In the genomic region with DNA sequence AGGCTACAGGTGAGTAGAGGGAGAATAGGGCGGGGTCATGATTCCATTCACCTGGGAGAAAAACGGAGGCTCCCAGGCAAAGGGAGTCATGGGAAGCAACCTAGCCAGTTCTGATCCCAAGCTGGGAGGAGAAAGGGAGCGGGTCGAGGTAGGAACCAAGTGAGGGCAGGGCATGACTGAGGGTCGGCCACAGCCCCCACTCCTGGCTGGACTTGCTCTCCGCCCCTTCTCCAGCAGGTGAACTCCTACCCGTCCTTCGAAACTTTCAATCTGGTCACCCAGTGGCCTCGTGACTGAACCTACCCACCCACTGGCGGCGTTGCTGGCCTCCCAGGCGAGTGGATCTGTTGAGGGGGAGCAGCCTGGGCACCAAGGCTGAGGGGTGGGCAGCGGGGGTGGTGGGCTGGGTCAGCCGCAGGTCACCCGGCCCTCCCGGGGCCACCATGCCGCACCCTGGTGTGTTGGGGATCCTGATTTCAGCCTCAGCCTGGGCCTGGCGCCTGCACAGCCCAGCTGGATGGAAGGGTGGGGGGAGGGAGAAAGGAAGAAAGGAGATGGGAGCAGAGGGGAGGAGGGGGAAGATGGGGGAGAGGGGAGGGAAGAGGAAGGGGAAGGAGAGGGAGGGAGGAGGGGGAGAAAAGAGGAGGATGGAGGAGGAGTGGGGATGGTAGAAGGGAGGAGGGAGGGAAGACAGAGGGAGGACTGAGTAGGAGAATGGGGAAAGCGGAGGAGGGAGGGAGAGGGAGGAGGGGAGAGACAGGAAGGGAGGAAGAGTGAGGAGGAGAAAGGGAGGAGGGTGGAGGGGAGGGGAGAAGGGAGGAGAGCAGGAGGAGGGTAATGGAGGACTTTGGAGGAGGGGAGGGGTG, we compare ENCODE assay signal across 7 cellular contexts. TPM values are rescaled to one million over a fixed set of nuclear protein-coding genes. Genes with fewer than 3 reads are reported as not detected.
DNase-seq lines count a peak whose midpoint lies in the region; ATAC-seq and TF ChIP-seq lines count a peak whose summit lies in the region.
"Not testable (repeated sequence)": the region's sequence is repeated elsewhere in the genome, so short reads cannot be mapped to it uniquely, and the experiment has no call there.

No MANE protein-coding gene starts in this region.

- peak overlapping the region in 4 of 7 donors; percentile 50 to 84 (median 56) for H3K4me3 Mint-ChIP-seq in CD8-positive, alpha-beta memory T cell
- H3K4me3 Mint-ChIP-seq in activated T-cell treated with anti-CD3 and anti-CD28 coated beads, Interleukin-2, amount 50 U/mL, for 4 hours: peak overlapping the region; percentile 31
- H3K4me3 Mint-ChIP-seq in endodermal cell (peak overlapping the region; percentile 36), nephron (peak overlapping the region; percentile 67 to 68 (median 67)), progenitor cell of endocrine pancreas (ENCODE audit: low read depth) (peak overlapping the region; percentile 59)

- WGBS in endodermal cell (ENCODE audit: insufficient coverage in 1 of 2, insufficient read length in 1 of 2), 2 experiments: 56 to 65% methylated on average over 5 to 19 of the region's 19 CpGs

- TF ChIP-seq CTCF in HCT116 (IDR thresholded peaks at IDR 0.05 in 2 of 3, conservative IDR thresholded peaks at IDR 0.05 in 1 of 3; ENCODE audit: borderline replicate concordance in 1 of 3, insufficient read depth in 1 of 3, low read depth in 2 of 3, low read length in 2 of 3); endodermal cell (conservative IDR thresholded peaks at IDR 0.05); nephron (IDR thresholded peaks at IDR 0.05; ENCODE audit: unreplicated experiment in 3 of 3); progenitor cell of endocrine pancreas (IDR thresholded peaks at IDR 0.05; ENCODE audit: unreplicated experiment): not testable (repeated sequence)

- intact Hi-C loops in HCT116 (cut with micrococcal nuclease): not testable (repeated sequence)

- H3K9ac ChIP-seq in HCT116 (ENCODE audit: low read length); endodermal cell (ENCODE audit: extremely low read depth, low read length, poor library complexity, severe bottlenecking): not testable (repeated sequence)

- not testable (repeated sequence) for H4K20me1 ChIP-seq in HCT116 (ENCODE audit: insufficient read depth)

- not testable (repeated sequence) for H3K27ac ChIP-seq in CD8-positive, alpha-beta memory T cell (ENCODE audit: low read depth, low read length); HCT116 (ENCODE audit: low read depth, low read length); endodermal cell (ENCODE audit: low read depth, low read length)

- not testable (repeated sequence) for H3K79me2 ChIP-seq in HCT116 (ENCODE audit: insufficient read depth, low read length)

- not testable (repeated sequence) for TF ChIP-seq POLR2A in HCT116 (IDR thresholded peaks at IDR 0.05; ENCODE audit: borderline replicate concordance, extremely low read depth, insufficient read depth, insufficient read length)

- H3K36me3 ChIP-seq in CD8-positive, alpha-beta memory T cell (ENCODE audit: insufficient read depth, low read length); HCT116 (ENCODE audit: control insufficient read depth in 1 of 2, insufficient read depth in 2 of 2, low read length in 2 of 2); endodermal cell (ENCODE audit: control insufficient read depth, insufficient read depth, low read length): not testable (repeated sequence)

- not testable (repeated sequence) for ATAC-seq in HCT116; activated T-cell treated with anti-CD3 and anti-CD28 coated beads, Interleukin-2, amount 50 U/mL, for 4 hours

- POLR2A ChIA-PET in CD8-positive, alpha-beta memory T cell (lab: Charles Lee); HCT116 (lab: Charles Lee): not testable (repeated sequence)

- CTCF ChIA-PET in CD8-positive, alpha-beta memory T cell (lab: Charles Lee); HCT116 (lab: Charles Lee): not testable (repeated sequence)

- not testable (repeated sequence) for H3K9me3 ChIP-seq in CD8-positive, alpha-beta memory T cell (ENCODE audit: low read length); HCT116 (ENCODE audit: control insufficient read depth in 1 of 2, insufficient read depth in 1 of 2, low read depth in 1 of 2, low read length in 2 of 2); endodermal cell (ENCODE audit: control insufficient read depth, low read length)

- TF ChIP-seq RAD21 in HCT116 (IDR thresholded peaks at IDR 0.05; ENCODE audit: low read depth): not testable (repeated sequence)

- H3K9me3 Mint-ChIP-seq in CD8-positive, alpha-beta memory T cell; activated T-cell treated with anti-CD3 and anti-CD28 coated beads, Interleukin-2, amount 50 U/mL, for 4 hours; endodermal cell; nephron; progenitor cell of endocrine pancreas (ENCODE audit: low read depth): not testable (repeated sequence)

- not testable (repeated sequence) for BruUV-seq in HCT116 (replicated peaks; lab: Mats Ljungman, UMichigan)

- not testable (repeated sequence) for H3K4me1 Mint-ChIP-seq in CD8-positive, alpha-beta memory T cell; activated T-cell treated with anti-CD3 and anti-CD28 coated beads, Interleukin-2, amount 50 U/mL, for 4 hours (ENCODE audit: low read depth); endodermal cell; progenitor cell of endocrine pancreas (ENCODE audit: low read depth)
- H3K4me1 Mint-ChIP-seq in nephron: peaks cover 10% of the 10 kb centered on the region

- not testable (repeated sequence) for H3K36me3 Mint-ChIP-seq in CD8-positive, alpha-beta memory T cell; activated T-cell treated with anti-CD3 and anti-CD28 coated beads, Interleukin-2, amount 50 U/mL, for 4 hours (ENCODE audit: insufficient read depth); endodermal cell (ENCODE audit: low read depth); nephron (ENCODE audit: low read depth); progenitor cell of endocrine pancreas (ENCODE audit: insufficient read depth)

- not testable (repeated sequence) for H2AFZ ChIP-seq in HCT116 (ENCODE audit: low read depth, low read length, poor library complexity, severe bottlenecking)

- not testable (repeated sequence) for H3K4me3 ChIP-seq in CD8-positive, alpha-beta memory T cell (ENCODE audit: low read length); HCT116 (replicated peaks in 1 of 2; ENCODE audit: low read depth in 1 of 2, low read length in 2 of 2); endodermal cell (ENCODE audit: low read length)

- DNase-seq in CD8-positive, alpha-beta memory T cell; HCT116 (ENCODE audit: low read depth, low spot score); activated T-cell treated with anti-CD3 and anti-CD28 coated beads, Interleukin-2, amount 50 U/mL, for 4 hours; endodermal cell; progenitor cell of endocrine pancreas (ENCODE audit: low spot score, unreplicated experiment): not testable (repeated sequence)
- DNase-seq in left kidney (ENCODE audit: low read depth, low spot score): peak; percentile 30

- peaks cover 15 to 19% of the 10 kb centered on the region in 2 donors for H3K27me3 Mint-ChIP-seq in CD8-positive, alpha-beta memory T cell
- H3K27me3 Mint-ChIP-seq in activated T-cell treated with anti-CD3 and anti-CD28 coated beads, Interleukin-2, amount 50 U/mL, for 4 hours (ENCODE audit: low read depth): peaks cover 13% of the 10 kb centered on the region
- H3K27me3 Mint-ChIP-seq in endodermal cell (ENCODE audit: insufficient read depth) (peaks cover 25% of the 10 kb centered on the region), nephron (ENCODE audit: low read depth) (peaks cover 18% of the 10 kb centered on the region)
- not testable (repeated sequence) for H3K27me3 Mint-ChIP-seq in progenitor cell of endocrine pancreas

- H3K27me3 ChIP-seq in CD8-positive, alpha-beta memory T cell (ENCODE audit: insufficient read depth, low read length, poor library complexity, severe bottlenecking); HCT116 (ENCODE audit: insufficient read depth, low read length); endodermal cell (ENCODE audit: control insufficient read depth, insufficient read depth, low read length, poor library complexity, severe bottlenecking): not testable (repeated sequence)

- not testable (repeated sequence) for H3K27ac Mint-ChIP-seq in CD8-positive, alpha-beta memory T cell; endodermal cell; progenitor cell of endocrine pancreas
- H3K27ac Mint-ChIP-seq in nephron: peak overlapping the region in 1 of 3 experiments; percentile 50

- H3K9me2 ChIP-seq in HCT116 (ENCODE audit: insufficient read depth): not testable (repeated sequence)

- peak overlapping the region; percentile 47 for H3K4me2 ChIP-seq in HCT116 (ENCODE audit: low read length)

- RAD21 ChIA-PET in HCT116 (lab: Charles Lee; ENCODE audit: low non-redundant PET in 1 of 2, low total read pairs in 2 of 2, uncharacterized antibody in 2 of 2, unreplicated experiment in 2 of 2): not testable (repeated sequence)

- H3K4me1 ChIP-seq in CD8-positive, alpha-beta memory T cell (ENCODE audit: insufficient read depth, low read length); endodermal cell (ENCODE audit: control insufficient read depth, insufficient read depth, low read length): not testable (repeated sequence)
- peaks cover 12 to 22% of the 10 kb centered on the region in 2 experiments for H3K4me1 ChIP-seq in HCT116 (ENCODE audit: control insufficient read depth in 1 of 2, insufficient read depth in 2 of 2, low read length in 2 of 2)

RNA-seq across cellular contexts. Expression of a gene that starts 0.9 kb away (rescaled TPM):
- under 1 TPM in 1 of 2 experiments, not detected in 1; 0.18 TPM for total RNA-seq in CD8-positive, alpha-beta memory T cell
- 0.21 TPM for polyA plus RNA-seq in CD8-positive, alpha-beta memory T cell
- total RNA-seq in HCT116 (2021; ENCODE audit: unreplicated experiment) (24.5 TPM), endodermal cell (10 to 100 TPM; 15.0 to 23.8 TPM), progenitor cell of endocrine pancreas (108 and 120 TPM in 2 replicates)
- polyA plus RNA-seq in HCT116 (2012): 21.2 and 27.5 TPM in 2 replicates
- under 1 TPM; 0.18 to 0.34 (median 0.24) TPM for total RNA-seq in activated T-cell treated with anti-CD3 and anti-CD28 coated beads, Interleukin-2, amount 50 U/mL, for 4 hours
- 34.8 TPM for polyA plus RNA-seq in endodermal cell (2013, experiment 1 of 2)
- polyA plus RNA-seq in endodermal cell (2013, experiment 2 of 2): 30.5 TPM

Comparison
In these comparisons a context has a peak if more than half of its experiments do, and no peak if none do; other contexts are left out.
1. RNA of a gene that starts 0.9 kb away (total RNA-seq): 108 to 120 TPM in progenitor cell of endocrine pancreas, 24.5 TPM in HCT116 (single experiment) and 15.0 to 23.8 TPM in endodermal cell; 0.18 to 0.34 TPM in activated T-cell treated with anti-CD3 and anti-CD28 coated beads, Interleukin-2, amount 50 U/mL, for 4 hours and 0.18 TPM in CD8-positive, alpha-beta memory T cell; every median in the first group is over 10 times any median in the second.
2. Peak in every context shown above with its lines, with median percentiles within 50 percentile points of each other: H3K4me3 Mint-ChIP-seq.